Comparison of ENCODE assay signal across 8 cellular contexts in the genomic region with DNA sequence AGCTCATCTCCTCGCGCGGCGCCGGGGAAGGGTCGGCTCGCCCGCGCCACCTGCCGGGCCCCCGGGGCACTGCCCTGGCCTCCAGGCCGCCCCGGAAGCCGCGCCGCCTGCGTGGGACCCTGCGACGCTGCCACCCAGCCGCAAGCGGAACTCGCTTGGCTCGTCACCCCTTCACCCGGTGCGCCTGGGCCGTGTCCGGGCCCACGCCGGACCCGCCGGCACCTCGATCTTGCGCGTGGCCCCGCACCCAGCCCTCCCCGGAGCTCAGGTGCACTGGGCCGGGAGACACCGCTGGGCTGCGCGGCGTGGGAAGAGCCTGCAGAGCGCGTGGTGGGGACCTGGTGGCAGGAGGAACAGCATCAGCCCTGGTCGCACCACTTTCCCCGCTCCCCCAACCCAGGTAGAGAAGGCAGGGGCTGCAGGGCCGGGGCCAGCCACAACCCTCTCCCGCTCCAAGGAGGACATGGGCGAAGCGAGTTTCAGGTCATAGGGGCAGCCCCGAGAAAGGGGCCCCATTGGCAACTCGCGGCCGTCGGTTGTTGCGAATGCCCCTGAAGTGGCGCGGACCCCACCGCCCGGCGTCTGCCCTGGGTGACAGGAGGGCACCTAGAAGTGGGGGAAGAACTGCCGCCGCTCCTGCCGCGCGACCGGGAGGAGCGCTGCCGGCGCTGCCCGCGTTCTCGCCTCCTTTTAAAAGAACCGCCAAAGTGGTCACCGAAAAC. TPM values are rescaled to one million over a fixed set of nuclear protein-coding genes. Genes with fewer than 3 reads are reported as not detected.
DNase-seq lines count a peak whose midpoint lies in the region; ATAC-seq and TF ChIP-seq lines count a peak whose summit lies in the region.

No MANE protein-coding gene starts in this region.

- H3K4me1 ChIP-seq in SK-N-SH (ENCODE audit: control insufficient read depth in 1 of 2, insufficient read depth in 2 of 2, low read depth in 1 of 2, low read length in 1 of 2) (peaks cover 24 to 44% of the 10 kb centered on the region in 2 experiments; a peak in 3 of 4 replicates), heart right ventricle (peaks cover 4 to 52% (median 37%) of the 10 kb centered on the region in 9 donors), upper lobe of right lung (peaks cover 18% of the 10 kb centered on the region)

- peaks cover 9% of the 10 kb centered on the region for H3K79me2 ChIP-seq in SK-N-SH (ENCODE audit: insufficient read depth)

- DNase-seq in EL (peak; percentile 78), KBM-7 (peak; percentile 78), SK-N-SH (peak; percentile 100), heart right ventricle (peak; percentile 78 to 83), posterior vena cava (ENCODE audit: low spot score) (peak; percentile 96), upper lobe of right lung (peak; percentile 94)

- H3K36me3 ChIP-seq in SK-N-SH (replicated peaks in 1 of 2; ENCODE audit: control insufficient read depth in 1 of 2, insufficient read depth in 2 of 2, low read length in 1 of 2), result peaks cover 2 to 8% of the 10 kb centered on the region in 2 experiments
- H3K36me3 ChIP-seq in heart right ventricle, result peaks cover 0 to 28% (median 7%) of the 10 kb centered on the region in 9 donors
- peaks cover 11% of the 10 kb centered on the region for H3K36me3 ChIP-seq in upper lobe of right lung

- H3K27me3 ChIP-seq in SK-N-SH (ENCODE audit: insufficient read depth), result no peaks in the 10 kb centered on the region
- no peaks in the 10 kb centered on the region for H3K27me3 ChIP-seq in heart right ventricle
- H3K27me3 ChIP-seq in upper lobe of right lung, result no peaks in the 10 kb centered on the region

- ATAC-seq in GM21576 (IDR thresholded peaks at IDR 0.05; ENCODE audit: unreplicated experiment) (peak; percentile 58), heart right ventricle (peak; percentile 60 to 90 (median 72)), upper lobe of right lung (peak; percentile 91)

- peaks cover 31% of the 10 kb centered on the region for H3K4me1 Mint-ChIP-seq in activated naive CD8-positive, alpha-beta T cell (ENCODE audit: low read depth)

- H3K9me3 Mint-ChIP-seq in activated naive CD8-positive, alpha-beta T cell (ENCODE audit: low read depth), result no peaks in the 10 kb centered on the region

- POLR2A ChIA-PET in SK-N-SH (lab: Yijun Ruan, JAX), result interaction anchor here (0.9 to 5.3 kb wide), 11 partner anchors 10 to 398 kb away, joined by 3 to 67 read pairs (median 6); a partner anchor contains a TSS

- H3K27ac Mint-ChIP-seq in activated naive CD8-positive, alpha-beta T cell, result peak overlapping the region; percentile 81

- CTCF ChIA-PET in SK-N-SH (lab: Yijun Ruan, JAX), result interaction anchor here (0.5 to 6.8 kb wide), 75 partner anchors 11 to 557 kb away, joined by 3 to 102 read pairs (median 4); a partner anchor contains a TSS

- H3K9me2 ChIP-seq in SK-N-SH, result no peaks in the 10 kb centered on the region

- in situ Hi-C loops in KBM-7 (cut with MboI; ENCODE audit: low pct_unique_long_range_greater_than_20kb, low sequenced_read_pairs), result no loop called here

- no peak for TF ChIP-seq EP300 in SK-N-SH (IDR thresholded peaks at IDR 0.05; ENCODE audit: borderline replicate concordance in 1 of 2, low read depth in 1 of 2, low read length in 1 of 2)

- TF ChIP-seq CTCF in SK-N-SH (IDR thresholded peaks at IDR 0.05) (peak; percentile 62), heart right ventricle (IDR thresholded peaks at IDR 0.05) (peak; percentile 60 to 95 (median 81)), upper lobe of right lung (IDR thresholded peaks at IDR 0.05) (peak; percentile 67)

- H3K4me3 ChIP-seq in SK-N-SH (ENCODE audit: low read depth in 2 of 2, low read length in 1 of 2), result peak overlapping the region; percentile 74 to 79
- peak overlapping the region; percentile 65 to 100 (median 96) for H3K4me3 ChIP-seq in heart right ventricle
- peak overlapping the region; percentile 73 for H3K4me3 ChIP-seq in upper lobe of right lung

- intact Hi-C loops in heart right ventricle (cut with DNase I), result loop anchor here in 4 of 10 donors (2.0 to 5.0 kb wide), 3 partner anchors 17 to 141 kb away; a partner anchor contains a TSS
- intact Hi-C loops in posterior vena cava (cut with DNase I), result no loop called here
- intact Hi-C loops in upper lobe of right lung (cut with DNase I), result no loop called here

- no peaks in the 10 kb centered on the region for H4K20me1 ChIP-seq in SK-N-SH (ENCODE audit: insufficient read depth)

- peak overlapping the region; percentile 93 for H2AFZ ChIP-seq in SK-N-SH (ENCODE audit: low read depth)

- H3K4me2 ChIP-seq in SK-N-SH, result peak overlapping the region; percentile 100

- 2% methylated on average over 52 of the region's 74 CpGs for WGBS in SK-N-SH (ENCODE audit: low lambda C conversion rate)
- WGBS in heart right ventricle, 2 donors, result 0% methylated on average over 67 to 74 of the region's 74 CpGs

- H3K36me3 Mint-ChIP-seq in activated naive CD8-positive, alpha-beta T cell, result no peaks in the 10 kb centered on the region

- H3K27ac ChIP-seq in SK-N-SH (ENCODE audit: low read depth in 2 of 2, low read length in 1 of 2) (peak overlapping the region; percentile 51 to 97; a peak in 3 of 4 replicates), heart right ventricle (peak overlapping the region; percentile 81 to 98 (median 91)), upper lobe of right lung (peak overlapping the region; percentile 90)

- peaks cover 6% of the 10 kb centered on the region for H3F3A ChIP-seq in SK-N-SH (replicated peaks; ENCODE audit: insufficient read depth)

- no peaks in the 10 kb centered on the region for H3K27me3 Mint-ChIP-seq in activated naive CD8-positive, alpha-beta T cell

- H3K9ac ChIP-seq in SK-N-SH, result peak overlapping the region; percentile 83

- peak; percentile 17; the same call in 1 of the 2 replicates for TF ChIP-seq RAD21 in SK-N-SH (IDR thresholded peaks at IDR 0.05; ENCODE audit: low read length)

- no peaks in the 10 kb centered on the region for H3K9me3 ChIP-seq in SK-N-SH
- no peaks in the 10 kb centered on the region for H3K9me3 ChIP-seq in heart right ventricle
- H3K9me3 ChIP-seq in upper lobe of right lung, result no peaks in the 10 kb centered on the region

- H3K4me3 Mint-ChIP-seq in activated naive CD8-positive, alpha-beta T cell, result peak overlapping the region; percentile 91

TF ChIP-seq in SK-N-SH, 30 proteins besides CTCF, POLR2A, EP300 and RAD21 (continues in another document):
- TF ChIP-seq, protein P1, sequence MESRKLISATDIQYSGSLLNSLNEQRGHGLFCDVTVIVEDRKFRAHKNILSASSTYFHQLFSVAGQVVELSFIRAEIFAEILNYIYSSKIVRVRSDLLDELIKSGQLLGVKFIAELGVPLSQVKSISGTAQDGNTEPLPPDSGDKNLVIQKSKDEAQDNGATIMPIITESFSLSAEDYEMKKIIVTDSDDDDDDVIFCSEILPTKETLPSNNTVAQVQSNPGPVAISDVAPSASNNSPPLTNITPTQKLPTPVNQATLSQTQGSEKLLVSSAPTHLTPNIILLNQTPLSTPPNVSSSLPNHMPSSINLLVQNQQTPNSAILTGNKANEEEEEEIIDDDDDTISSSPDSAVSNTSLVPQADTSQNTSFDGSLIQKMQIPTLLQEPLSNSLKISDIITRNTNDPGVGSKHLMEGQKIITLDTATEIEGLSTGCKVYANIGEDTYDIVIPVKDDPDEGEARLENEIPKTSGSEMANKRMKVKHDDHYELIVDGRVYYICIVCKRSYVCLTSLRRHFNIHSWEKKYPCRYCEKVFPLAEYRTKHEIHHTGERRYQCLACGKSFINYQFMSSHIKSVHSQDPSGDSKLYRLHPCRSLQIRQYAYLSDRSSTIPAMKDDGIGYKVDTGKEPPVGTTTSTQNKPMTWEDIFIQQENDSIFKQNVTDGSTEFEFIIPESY (IDR thresholded peaks at IDR 0.05; ENCODE audit: borderline replicate concordance, low read depth), result no peak
- TF ChIP-seq, protein P2, sequence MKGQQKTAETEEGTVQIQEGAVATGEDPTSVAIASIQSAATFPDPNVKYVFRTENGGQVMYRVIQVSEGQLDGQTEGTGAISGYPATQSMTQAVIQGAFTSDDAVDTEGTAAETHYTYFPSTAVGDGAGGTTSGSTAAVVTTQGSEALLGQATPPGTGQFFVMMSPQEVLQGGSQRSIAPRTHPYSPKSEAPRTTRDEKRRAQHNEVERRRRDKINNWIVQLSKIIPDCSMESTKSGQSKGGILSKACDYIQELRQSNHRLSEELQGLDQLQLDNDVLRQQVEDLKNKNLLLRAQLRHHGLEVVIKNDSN (IDR thresholded peaks at IDR 0.05; ENCODE audit: borderline replicate concordance, low read depth), result no peak
- TF ChIP-seq FOXM1 (IDR thresholded peaks at IDR 0.05; ENCODE audit: low read depth) (no peak), GABPA (IDR thresholded peaks at IDR 0.05; ENCODE audit: low read depth) (peak; percentile 59), POLR2AphosphoS5 (IDR thresholded peaks at IDR 0.05; ENCODE audit: low read depth, low read length) (no peak; the same call in 1 of the 2 replicates), YY1 (IDR thresholded peaks at IDR 0.05; ENCODE audit: low read depth) (no peak), GATA2 (CRISPR knock-in tag; IDR thresholded peaks at IDR 0.05) (no peak)

RNA-seq across cellular contexts. Expression of a gene that starts 0.4 kb away (rescaled TPM):
- polyA plus RNA-seq in SK-N-SH (2012; rRNA removed), result 65.4 and 70.0 TPM in 2 replicates
- polyA plus RNA-seq in SK-N-SH (2012; cell fraction: cytosol; rRNA removed), result 43.0 and 58.4 TPM in 2 replicates
- polyA plus RNA-seq in SK-N-SH (2012; cell fraction: nucleus; rRNA removed), result 41.0 and 49.6 TPM in 2 replicates
- 10 to 100 TPM; 12.6 to 21.0 (median 15.6) TPM for total RNA-seq in heart right ventricle
- polyA plus RNA-seq in heart right ventricle, result 10 to 100 TPM in 1 of 2 donors, 1 to 10 TPM in 1; 7.5 to 27.7 TPM
- 10 to 100 TPM; 25.2 to 27.3 TPM for total RNA-seq in posterior vena cava
- total RNA-seq in upper lobe of right lung, result 25.7 TPM

RNA-seq across cellular contexts. Expression of a gene that starts 9.7 kb away (rescaled TPM):
- polyA plus RNA-seq in SK-N-SH (2012; rRNA removed) (82.8 and 90.4 TPM in 2 replicates), heart right ventricle (100 to 1,000 TPM in 1 of 2 donors, 10 to 100 TPM in 1; 98.9 to 118 TPM)
- 77.5 and 82.2 TPM in 2 replicates for polyA plus RNA-seq in SK-N-SH (2012; cell fraction: cytosol; rRNA removed)
- 74.4 and 85.5 TPM in 2 replicates for polyA plus RNA-seq in SK-N-SH (2012; cell fraction: nucleus; rRNA removed)
- total RNA-seq in heart right ventricle (100 to 1,000 TPM; 124 to 179 (median 151) TPM), posterior vena cava (10 to 100 TPM; 25.0 to 30.9 TPM), upper lobe of right lung (34.7 TPM)

RNA-seq across cellular contexts. Expression of a gene that starts 10.0 kb away (rescaled TPM):
- 42.5 and 43.7 TPM in 2 replicates for polyA plus RNA-seq in SK-N-SH (2012; rRNA removed)
- 13.3 and 21.1 TPM in 2 replicates for polyA plus RNA-seq in SK-N-SH (2012; cell fraction: cytosol; rRNA removed)
- polyA plus RNA-seq in SK-N-SH (2012; cell fraction: nucleus; rRNA removed), result 183 and 203 TPM in 2 replicates
- total RNA-seq in heart right ventricle, result 10 to 100 TPM; 16.0 to 30.2 (median 21.7) TPM
- polyA plus RNA-seq in heart right ventricle, result 10 to 100 TPM; 13.1 to 20.3 TPM
- total RNA-seq in posterior vena cava, result 10 to 100 TPM; 28.0 to 32.4 TPM
- 52.7 TPM for total RNA-seq in upper lobe of right lung

RNA-seq across cellular contexts. Expression of a gene that starts 17.8 kb away (rescaled TPM):
- polyA plus RNA-seq in SK-N-SH (2012; rRNA removed) (11.7 and 13.2 TPM in 2 replicates), heart right ventricle (10 to 100 TPM; 19.7 to 23.2 TPM)
- polyA plus RNA-seq in SK-N-SH (2012; cell fraction: cytosol; rRNA removed), result 7.0 and 10.2 TPM in 2 replicates
- polyA plus RNA-seq in SK-N-SH (2012; cell fraction: nucleus; rRNA removed), result 14.6 and 19.1 TPM in 2 replicates
- total RNA-seq in heart right ventricle (10 to 100 TPM in 6 of 10 donors, 1 to 10 TPM in 4; 6.8 to 19.2 (median 11.3) TPM), posterior vena cava (10 to 100 TPM in 1 of 2 donors, 1 to 10 TPM in 1; 9.9 to 14.6 TPM), upper lobe of right lung (29.4 TPM)

Comparison
In these comparisons a context has a peak if more than half of its experiments do, and no peak if none do; other contexts are left out.
1. Peak in every context shown above with its lines: DNase-seq, ATAC-seq, H3K4me3 ChIP-seq and H3K27ac ChIP-seq.